ENCODE assay signal across 29 cellular contexts in genomic region chr6:149429427-149430360, GRCh38. TPM values are rescaled to one million over a fixed set of nuclear protein-coding genes. Genes with fewer than 3 reads are reported as not detected.
A peak's percentile ranks its signal among the peaks of the same experiment; 100 is the strongest.
DNase-seq lines count a peak whose midpoint lies in the region; ATAC-seq and TF ChIP-seq lines count a peak whose summit lies in the region.
"Had no signal": no experiment of that assay in that cellular context is flagged by ENCODE, and none has a peak within 500 bp of the region (broad histone marks: within the 10 kb centered on the region; RNA-seq: fewer than 3 reads in every experiment).

No MANE protein-coding gene starts in this region.

- H3K27ac ChIP-seq in VCaP (no peak overlapping the region), foreskin keratinocyte (no peak overlapping the region)
- H3K27ac ChIP-seq: body of pancreas, C4-2B, heart right ventricle, HL-60, lower lobe of right lung, pancreas, right atrium auricular region, SJSA1, upper lobe of right lung had no signal

- H3K27ac Mint-ChIP-seq in activated naive CD4-positive, alpha-beta T cell treated with anti-CD3 and anti-CD28 coated beads, Interleukin-2, amount 10 ng/mL, durations not matched to agents 7 days and 5 days, result peak overlapping the region; percentile 52
- peak overlapping the region; percentile 59 for H3K27ac Mint-ChIP-seq in stimulated activated naive B cell treated with anti-CD40 and anti-IgM and Interleukin-4, amounts not matched to agents 10 μg/mL and 1 μg/mL and 100 μg/mL, for 72 hours
- H3K27ac Mint-ChIP-seq: activated T-cell treated with anti-CD3 and anti-CD28 coated beads, Interleukin-2, amount 50 U/mL, for 24 hours; GM23338; natural killer cell had no signal

- TF ChIP-seq CTCF in VCaP (conservative IDR thresholded peaks at IDR 0.05) (peak; percentile 28; the same call in 1 of the 2 replicates), foreskin keratinocyte (conservative IDR thresholded peaks at IDR 0.05) (peak; percentile 36)

- H3K36me3 Mint-ChIP-seq in activated naive CD4-positive, alpha-beta T cell treated with anti-CD3 and anti-CD28 coated beads, Interleukin-2, amount 10 ng/mL, durations not matched to agents 7 days and 5 days, result no peaks in the 10 kb centered on the region
- H3K36me3 Mint-ChIP-seq in stimulated activated naive B cell treated with anti-CD40 and anti-IgM and Interleukin-4, amounts not matched to agents 10 μg/mL and 1 μg/mL and 100 μg/mL, for 72 hours, result no peaks in the 10 kb centered on the region
- H3K36me3 Mint-ChIP-seq: natural killer cell had no signal

- no peaks in the 10 kb centered on the region for H3K27me3 Mint-ChIP-seq in activated naive CD4-positive, alpha-beta T cell treated with anti-CD3 and anti-CD28 coated beads, Interleukin-2, amount 10 ng/mL, durations not matched to agents 7 days and 5 days
- H3K27me3 Mint-ChIP-seq in stimulated activated naive B cell treated with anti-CD40 and anti-IgM and Interleukin-4, amounts not matched to agents 10 μg/mL and 1 μg/mL and 100 μg/mL, for 72 hours, result no peaks in the 10 kb centered on the region
- H3K27me3 Mint-ChIP-seq: activated T-cell treated with anti-CD3 and anti-CD28 coated beads, Interleukin-2, amount 50 U/mL, for 24 hours had no signal

- no peak for DNase-seq in activated naive CD4-positive, alpha-beta T cell treated with anti-CD3 and anti-CD28 coated beads, Interleukin-2, amount 10 ng/mL, durations not matched to agents 7 days and 5 days
- DNase-seq in activated naive CD4-positive, alpha-beta T cell treated with anti-CD3 and anti-CD28 coated beads, Interleukin-2, amount 50 U/mL, for 16 hours, result no peak
- DNase-seq in foreskin keratinocyte (no peak), AG20443 (ENCODE audit: low spot score) (no peak), GM03348 (ENCODE audit: low spot score) (no peak)
- DNase-seq in stimulated activated naive B cell treated with anti-CD40 and anti-IgM and Interleukin-4, amounts not matched to agents 10 μg/mL and 1 μg/mL and 100 μg/mL, for 72 hours, result no peak
- DNase-seq: activated T-cell treated with anti-CD3 and anti-CD28 coated beads, Interleukin-2, amount 50 U/mL, for 24 hours; body of pancreas; effector CD8-positive, alpha-beta T cell; erythroblast; foreskin melanocyte; heart right ventricle; lower lobe of right lung; natural killer cell; NCI-H1092 treated with DMSO at 0.1 percent for 48 hours; NCI-H187 treated with DMSO at 0.1 percent for 48 hours; NCI-H524 treated with DMSO at 0.1 percent for 48 hours; pancreas; stimulated activated CD4-positive, alpha-beta T cell treated with anti-CD3 and anti-CD28 coated beads, Interleukin-2, amount 100 ng/mL, for 24 hours; T-helper 1 cell; upper lobe of right lung had no signal

- CTCF ChIA-PET in activated naive CD4-positive, alpha-beta T cell treated with anti-CD3 and anti-CD28 coated beads, Interleukin-2, amount 10 ng/mL, durations not matched to agents 7 days and 5 days (lab: Charles Lee), result interaction anchor here (0.7 to 10.2 kb wide), 6 partner anchors 87 to 401 kb away, joined by 3 to 213 read pairs (median 4); no protein-coding TSS in a partner anchor

- peaks cover 4% of the 10 kb centered on the region for H3K27me3 ChIP-seq in foreskin keratinocyte
- H3K27me3 ChIP-seq: body of pancreas, pancreas, right atrium auricular region, SJSA1, upper lobe of right lung had no signal

- H3K4me1 ChIP-seq in foreskin keratinocyte, result no peaks in the 10 kb centered on the region
- H3K4me1 ChIP-seq: right atrium auricular region had no signal

- H3K4me3 Mint-ChIP-seq in activated naive CD4-positive, alpha-beta T cell treated with anti-CD3 and anti-CD28 coated beads, Interleukin-2, amount 10 ng/mL, durations not matched to agents 7 days and 5 days, result no peak overlapping the region
- no peak overlapping the region for H3K4me3 Mint-ChIP-seq in stimulated activated naive B cell treated with anti-CD40 and anti-IgM and Interleukin-4, amounts not matched to agents 10 μg/mL and 1 μg/mL and 100 μg/mL, for 72 hours
- H3K4me3 Mint-ChIP-seq: activated T-cell treated with anti-CD3 and anti-CD28 coated beads, Interleukin-2, amount 50 U/mL, for 24 hours; GM23338; natural killer cell had no signal

- no peaks in the 10 kb centered on the region for H3K9me3 Mint-ChIP-seq in activated naive CD4-positive, alpha-beta T cell treated with anti-CD3 and anti-CD28 coated beads, Interleukin-2, amount 10 ng/mL, durations not matched to agents 7 days and 5 days
- no peaks in the 10 kb centered on the region for H3K9me3 Mint-ChIP-seq in stimulated activated naive B cell treated with anti-CD40 and anti-IgM and Interleukin-4, amounts not matched to agents 10 μg/mL and 1 μg/mL and 100 μg/mL, for 72 hours
- H3K9me3 Mint-ChIP-seq: activated T-cell treated with anti-CD3 and anti-CD28 coated beads, Interleukin-2, amount 50 U/mL, for 24 hours; GM23338; natural killer cell had no signal

- peaks cover 18% of the 10 kb centered on the region for H3K4me1 Mint-ChIP-seq in activated naive CD4-positive, alpha-beta T cell treated with anti-CD3 and anti-CD28 coated beads, Interleukin-2, amount 10 ng/mL, durations not matched to agents 7 days and 5 days
- H3K4me1 Mint-ChIP-seq in stimulated activated naive B cell treated with anti-CD40 and anti-IgM and Interleukin-4, amounts not matched to agents 10 μg/mL and 1 μg/mL and 100 μg/mL, for 72 hours, result peaks cover 4 to 5% of the 10 kb centered on the region in 2 donors

- no peak for ATAC-seq in foreskin keratinocyte
- ATAC-seq in stimulated activated naive B cell treated with anti-CD40 and anti-IgM and Interleukin-4, amounts not matched to agents 10 μg/mL and 1 μg/mL and 100 μg/mL, for 72 hours (replicated peaks), result no peak
- ATAC-seq in GM21367 (IDR thresholded peaks at IDR 0.05; ENCODE audit: unreplicated experiment), result no peak
- ATAC-seq: body of pancreas, GM23338, heart right ventricle, lower lobe of right lung, natural killer cell, pancreas, upper lobe of right lung had no signal

RNA-seq across cellular contexts. Expression of gene SUMO4, which starts 29.6 kb away (rescaled TPM):
- total RNA-seq in foreskin keratinocyte, result 0.44 and 0.56 TPM in 2 replicates
- 0.04 TPM in 1 of 2 replicates, not detected in the other for polyA plus RNA-seq in foreskin keratinocyte
- polyA plus RNA-seq: adipose tissue had no signal

RNA-seq across cellular contexts. Expression of gene ZC3H12D, which starts 55.1 kb away (rescaled TPM):
- under 0.01 and 0.10 TPM in 2 replicates for total RNA-seq in foreskin keratinocyte
- 0.02 TPM in 1 of 2 replicates, not detected in the other for polyA plus RNA-seq in foreskin keratinocyte
- total RNA-seq: SJSA1 had no signal
- polyA plus RNA-seq: GM23338 had no signal
